ENCODE assay signal across 22 cellular contexts in the genomic region with DNA sequence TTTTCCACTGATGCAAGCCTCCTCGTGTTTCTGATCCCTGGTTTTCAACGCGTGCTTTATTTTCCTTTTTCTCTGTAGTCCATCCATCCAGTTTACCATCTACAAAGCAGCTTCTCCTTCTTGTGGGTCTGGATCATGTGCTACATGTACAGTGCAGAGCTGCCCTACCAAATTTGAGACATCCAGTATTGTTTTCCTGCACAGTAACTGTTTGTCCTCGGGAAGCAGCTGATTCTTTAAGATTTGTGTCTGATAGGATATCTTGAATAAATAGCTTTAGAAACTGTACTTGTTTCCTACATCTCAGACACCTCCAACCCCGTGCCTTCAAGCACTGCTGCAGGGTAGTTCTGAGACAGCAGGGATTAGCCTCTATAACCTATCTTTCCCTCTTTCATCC.
DNase-seq lines count a peak whose midpoint lies in the region; ATAC-seq, FAIRE-seq and TF ChIP-seq lines count a peak whose summit lies in the region.
"Had no signal": no experiment of that assay in that cellular context is flagged by ENCODE, and none has a peak within 500 bp of the region (broad histone marks: within the 10 kb centered on the region; RNA-seq: fewer than 3 reads in every experiment).

No MANE protein-coding gene starts in this region.

- peaks cover 27% of the 10 kb centered on the region for H3K4me1 ChIP-seq in A549
- H3K4me1 ChIP-seq in lower lobe of right lung = no peaks in the 10 kb centered on the region
- H3K4me1 ChIP-seq in upper lobe of left lung = peaks cover 0 to 2% (median 0%) of the 10 kb centered on the region in 4 donors

- in situ Hi-C loops in SK-MEL-5 (cut with HindIII; ENCODE audit: low pct_unique_long_range_greater_than_20kb, low sequenced_read_pairs) = no loop called here

- TF ChIP-seq CTCF in A549 (IDR thresholded peaks at IDR 0.05) = no peak
- TF ChIP-seq CTCF in lower lobe of right lung (IDR thresholded peaks at IDR 0.05) = no peak
- TF ChIP-seq CTCF in upper lobe of left lung (IDR thresholded peaks at IDR 0.05) = no peak
- no peak for TF ChIP-seq CTCF in glutamatergic neuron (IDR thresholded peaks at IDR 0.05; ENCODE audit: partially characterized antibody, unreplicated experiment)

- no peaks in the 10 kb centered on the region for H3K4me1 Mint-ChIP-seq in glutamatergic neuron (ENCODE audit: low read depth, unreplicated experiment)
- H3K4me1 Mint-ChIP-seq: B cell had no signal

- H3K27ac ChIP-seq in A549 (peak overlapping the region; percentile 57 to 60), lower lobe of right lung (peak overlapping the region; percentile 34), upper lobe of left lung (peak overlapping the region in 3 of 4 donors; percentile 20 to 64 (median 56))
- H3K27ac ChIP-seq: 22Rv1 had no signal

- no peak for FAIRE-seq in A549 (lab: Jason Lieb, UNC)
- FAIRE-seq: D721Med, G401.6, GM12891 had no signal

- H3K27me3 ChIP-seq in lower lobe of right lung (ENCODE audit: low read depth) = no peaks in the 10 kb centered on the region
- no peaks in the 10 kb centered on the region for H3K27me3 ChIP-seq in upper lobe of left lung

- POLR2A ChIA-PET in A549 (lab: Yijun Ruan, JAX) = no interaction called here
- POLR2A ChIA-PET in HEK293T (lab: Yijun Ruan, JAX) = no interaction called here

- peak overlapping the region; percentile 55; the same call in 1 of the 3 replicates for H3K4me2 ChIP-seq in A549

- TF ChIP-seq EP300 in A549 (IDR thresholded peaks at IDR 0.05) (no peak), upper lobe of left lung (IDR thresholded peaks at IDR 0.05) (no peak)

- 51% methylated on average over 5 of the region's 5 CpGs for WGBS in A549 (ENCODE audit: missing lambda C conversion rate)
- 64 to 69% methylated on average over 5 of the region's 5 CpGs for WGBS in upper lobe of left lung, 2 donors

- H3K9me3 Mint-ChIP-seq in glutamatergic neuron (ENCODE audit: unreplicated experiment) = no peaks in the 10 kb centered on the region
- H3K9me3 Mint-ChIP-seq: CD4-positive, alpha-beta T cell had no signal

- CTCF ChIA-PET in A549 (lab: Yijun Ruan, JAX) = interaction anchor here (1.0 kb wide), 1 partner anchor 92 kb away, joined by 3 read pairs; no protein-coding TSS in a partner anchor
- CTCF ChIA-PET in HEK293T (lab: Yijun Ruan, JAX) = no interaction called here

- H3K9me3 ChIP-seq in A549 = no peaks in the 10 kb centered on the region
- H3K9me3 ChIP-seq in lower lobe of right lung = no peaks in the 10 kb centered on the region
- H3K9me3 ChIP-seq in upper lobe of left lung = no peaks in the 10 kb centered on the region

- intact Hi-C loops in lower lobe of right lung (cut with DNase I) = no loop called here

- TF ChIP-seq POLR2A in A549 (IDR thresholded peaks at IDR 0.05; ENCODE audit: low read length) = no peak
- TF ChIP-seq POLR2A in upper lobe of left lung (IDR thresholded peaks at IDR 0.05) = no peak

- H3K27me3 Mint-ChIP-seq in glutamatergic neuron (ENCODE audit: unreplicated experiment) = no peaks in the 10 kb centered on the region
- H3K27me3 Mint-ChIP-seq: B cell; CD4-positive, alpha-beta T cell had no signal

- no peak for TF ChIP-seq RAD21 in A549 (conservative IDR thresholded peaks at IDR 0.05 in 1 of 2, IDR thresholded peaks at IDR 0.05 in 1 of 2)

- no peak overlapping the region for H3K27ac Mint-ChIP-seq in glutamatergic neuron (ENCODE audit: unreplicated experiment)
- H3K27ac Mint-ChIP-seq: B cell; CD4-positive, alpha-beta T cell had no signal

- H3K36me3 Mint-ChIP-seq in glutamatergic neuron (ENCODE audit: unreplicated experiment) = peaks cover 5% of the 10 kb centered on the region

- no peak overlapping the region for H3K4me3 ChIP-seq in A549
- H3K4me3 ChIP-seq in lower lobe of right lung = no peak overlapping the region
- no peak overlapping the region for H3K4me3 ChIP-seq in upper lobe of left lung

- ATAC-seq in A549 (no peak), lower lobe of right lung (no peak), upper lobe of left lung (ENCODE audit: low FRiP score in 2 of 2) (no peak), GM19395 (IDR thresholded peaks at IDR 0.05; ENCODE audit: unreplicated experiment) (no peak)

- DNase-seq in A549 (ENCODE audit: low read depth in 1 of 2, low spot score in 1 of 2) (no peak), SK-MEL-5 (ENCODE audit: low read depth, low spot score) (peak; percentile 94), lower lobe of right lung (no peak), upper lobe of left lung (no peak), glutamatergic neuron (no peak), HEK293T (ENCODE audit: extremely low spot score) (no peak)
- DNase-seq: ACHN; C1 segment of cervical spinal cord; CD4-positive, alpha-beta T cell; DMS153; DMS79 treated with DMSO at 0.1 percent for 48 hours; EL; GOT3; HCEC 1CT; IMR-90; KBM-7 had no signal

- H3K4me3 Mint-ChIP-seq in glutamatergic neuron (ENCODE audit: unreplicated experiment) = no peak overlapping the region
- H3K4me3 Mint-ChIP-seq: B cell; CD4-positive, alpha-beta T cell had no signal

- H3K36me3 ChIP-seq in lower lobe of right lung (no peaks in the 10 kb centered on the region), upper lobe of left lung (no peaks in the 10 kb centered on the region)

TF ChIP-seq in A549, 52 proteins besides CTCF, POLR2A, EP300 and RAD21 (continues in another document):
- TF ChIP-seq SMC3 (IDR thresholded peaks at IDR 0.05) = no peak
- no peak for TF ChIP-seq FOXS1 (CRISPR knock-in tag; IDR thresholded peaks at IDR 0.05)
- TF ChIP-seq PHF8 (IDR thresholded peaks at IDR 0.05; ENCODE audit: borderline replicate concordance, low read depth) = no peak
- no peak for TF ChIP-seq NR3C1 (IDR thresholded peaks at IDR 0.05)
- TF ChIP-seq CEBPB (IDR thresholded peaks at IDR 0.05) = no peak
- TF ChIP-seq RFX5 (IDR thresholded peaks at IDR 0.05) = no peak
- TF ChIP-seq, protein P1, sequence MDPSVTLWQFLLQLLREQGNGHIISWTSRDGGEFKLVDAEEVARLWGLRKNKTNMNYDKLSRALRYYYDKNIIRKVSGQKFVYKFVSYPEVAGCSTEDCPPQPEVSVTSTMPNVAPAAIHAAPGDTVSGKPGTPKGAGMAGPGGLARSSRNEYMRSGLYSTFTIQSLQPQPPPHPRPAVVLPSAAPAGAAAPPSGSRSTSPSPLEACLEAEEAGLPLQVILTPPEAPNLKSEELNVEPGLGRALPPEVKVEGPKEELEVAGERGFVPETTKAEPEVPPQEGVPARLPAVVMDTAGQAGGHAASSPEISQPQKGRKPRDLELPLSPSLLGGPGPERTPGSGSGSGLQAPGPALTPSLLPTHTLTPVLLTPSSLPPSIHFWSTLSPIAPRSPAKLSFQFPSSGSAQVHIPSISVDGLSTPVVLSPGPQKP (IDR thresholded peaks at IDR 0.05; ENCODE audit: low read depth, low read length) = no peak
- TF ChIP-seq FOSL2 (IDR thresholded peaks at IDR 0.05) = no peak
- TF ChIP-seq FOSL2 (CRISPR knock-in tag; IDR thresholded peaks at IDR 0.05) = no peak
- TF ChIP-seq CBX2 (IDR thresholded peaks at IDR 0.05; ENCODE audit: borderline replicate concordance, low read depth) = no peak
- no peak for TF ChIP-seq KDM1A (IDR thresholded peaks at IDR 0.05; ENCODE audit: low read depth)

TF ChIP-seq in HEK293T, 16 proteins besides CTCF, POLR2A, EP300 and RAD21:
- TF ChIP-seq BHLHE40 (IDR thresholded peaks at IDR 0.05; ENCODE audit: borderline replicate concordance) (no peak), SUZ12 (IDR thresholded peaks at IDR 0.05) (no peak), FOXA1 (IDR thresholded peaks at IDR 0.05) (no peak), ZNF384 (IDR thresholded peaks at IDR 0.05) (no peak), CTBP1 (IDR thresholded peaks at IDR 0.05; ENCODE audit: borderline replicate concordance) (no peak), ARNT (IDR thresholded peaks at IDR 0.05) (no peak)
